ENCODE assay signal across 28 cellular contexts in the genomic region with DNA sequence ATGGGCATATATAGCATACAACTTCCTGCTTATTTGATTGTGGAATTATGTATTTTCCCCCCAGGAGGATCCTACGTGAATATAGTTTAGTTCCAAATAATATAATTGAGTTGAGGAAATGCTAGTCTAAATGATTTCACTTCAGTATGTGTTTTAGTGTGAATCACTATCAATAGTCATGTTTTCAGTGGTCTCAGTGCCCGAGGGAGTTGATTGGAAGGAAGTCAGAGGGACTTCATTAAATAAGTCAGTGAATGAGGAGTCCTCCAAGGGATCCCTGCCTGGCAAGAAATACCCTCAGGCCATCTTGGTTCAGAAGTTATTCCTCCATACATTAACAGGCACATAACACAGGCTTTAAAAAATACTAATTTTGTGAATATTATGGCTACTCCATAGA.
"Had no signal": no experiment of that assay in that cellular context is flagged by ENCODE, and none has a peak within 500 bp of the region (broad histone marks: within the 10 kb centered on the region; RNA-seq: fewer than 3 reads in every experiment).

No MANE protein-coding gene starts in this region.

- H3K27ac ChIP-seq: KMS-11, Peyer's patch, RWPE1, SJCRH30 had no signal

- H3K9me3 ChIP-seq: MG63, Peyer's patch, SJCRH30, SK-N-SH had no signal

- ATAC-seq: activated naive CD4-positive, alpha-beta T cell treated with anti-CD3 and anti-CD28 coated beads, Interleukin-2, amount 50 U/mL, for 72 hours; activated naive CD8-positive, alpha-beta T cell treated with anti-CD3 and anti-CD28 coated beads, Interleukin-2, amount 50 U/mL, for 24 hours; WTC11 had no signal

- H3K4me3 ChIP-seq: MG63, Peyer's patch, SJCRH30 had no signal

- H3K27me3 ChIP-seq: MG63, Peyer's patch, SJCRH30 had no signal

- H3K9me2 ChIP-seq: SK-N-SH had no signal

- H3K4me1 ChIP-seq: Peyer's patch had no signal

- H3K36me3 ChIP-seq: MG63, Peyer's patch, SJCRH30 had no signal

- DNase-seq: activated CD4-positive, alpha-beta T cell treated with anti-CD3 and anti-CD28 coated beads for 48 hours; activated CD4-positive, alpha-beta T cell treated with anti-CD3 and anti-CD28 coated beads, Interleukin-2, amount 50 U/mL, for 4 hours; activated CD4-positive, CD25-positive, alpha-beta regulatory T cell treated with anti-CD3 and anti-CD28 coated beads, Interleukin-2, amount 50 U/mL, for 72 hours; activated CD8-positive, alpha-beta memory T cell treated with anti-CD3 and anti-CD28 coated beads for 24 hours; activated effector memory CD4-positive, alpha-beta T cell treated with anti-CD3 and anti-CD28 coated beads, Interleukin-2, amount 50 U/mL, for 16 hours; activated naive CD4-positive, alpha-beta T cell treated with Interleukin-2 at 50 U/mL for 16 hours; activated naive CD8-positive, alpha-beta T cell treated with anti-CD3 and anti-CD28 coated beads, Interleukin-2, amount 50 U/mL, for 24 hours; amniotic stem cell; MG63; MV-4-11; NCI-H1092 treated with DMSO at 0.1 percent for 48 hours; NCI-H1417 treated with DMSO at 0.1 percent for 48 hours; NCI-H1694; NCI-H2029; NCI-H2107; NCI-H345; NCI-H510A; NCI-H526 treated with DMSO at 0.1 percent for 48 hours; NK-92 treated with Interleukin-12 subunit alpha and Interleukin-12 subunit beta, amount 100 ng/mL, for 24 hours; Peyer's patch; Right ventricle myocardium superior; SJCRH30; SK-N-SH; SW 1271 had no signal

- H3K9ac ChIP-seq: KMS-11, SK-N-SH had no signal

- H3K4me2 ChIP-seq: KMS-11, SK-N-SH had no signal
